In genomic region chr15:38846351-38846750, GRCh38 we compare ENCODE assay signal across 19 cellular contexts.
"Had no signal": no experiment of that assay in that cellular context is flagged by ENCODE, and none has a peak within 500 bp of the region (broad histone marks: within the 10 kb centered on the region; RNA-seq: fewer than 3 reads in every experiment).

No MANE protein-coding gene starts in this region.

- H3K9me3 Mint-ChIP-seq: activated T-cell treated with anti-CD3 and anti-CD28 coated beads, Interleukin-2, amount 50 U/mL, for 72 hours; nephron progenitor cell; stimulated activated naive CD8-positive, alpha-beta T cell treated with anti-CD3 and anti-CD28 coated beads, Interleukin-15, Interleukin-2, amounts not matched to agents 100 ng/mL and 50 ng/mL, for 24 hours had no signal

- H3K36me3 ChIP-seq: esophagus squamous epithelium, lower lobe of right lung, prostate gland, right atrium auricular region, suprapubic skin, transverse colon, vagina, WERI-Rb-1 had no signal

- H3K27ac Mint-ChIP-seq: stimulated activated naive CD8-positive, alpha-beta T cell treated with anti-CD3 and anti-CD28 coated beads, Interleukin-15, Interleukin-2, amounts not matched to agents 100 ng/mL and 50 ng/mL, for 24 hours had no signal

- H3K27ac ChIP-seq: lower lobe of right lung, prostate gland, right atrium auricular region, suprapubic skin, transverse colon, vagina, WERI-Rb-1 had no signal

- H3K4me3 Mint-ChIP-seq: activated T-cell treated with anti-CD3 and anti-CD28 coated beads, Interleukin-2, amount 50 U/mL, for 72 hours; nephron progenitor cell; stimulated activated naive CD8-positive, alpha-beta T cell treated with anti-CD3 and anti-CD28 coated beads, Interleukin-15, Interleukin-2, amounts not matched to agents 100 ng/mL and 50 ng/mL, for 24 hours had no signal

- ATAC-seq: activated T-cell treated with anti-CD3 and anti-CD28 coated beads, Interleukin-2, amount 50 U/mL, for 72 hours; lower lobe of right lung had no signal

- H3K9me3 ChIP-seq: esophagus squamous epithelium, lower lobe of right lung, prostate gland, right atrium auricular region, suprapubic skin, transverse colon, vagina had no signal

- H3K4me3 ChIP-seq: esophagus squamous epithelium, lower lobe of right lung, prostate gland, right atrium auricular region, suprapubic skin, transverse colon, vagina had no signal

- H3K4me1 ChIP-seq: lower lobe of right lung, prostate gland, right atrium auricular region, vagina had no signal

- H3K27me3 ChIP-seq: esophagus squamous epithelium, right atrium auricular region, suprapubic skin, transverse colon, vagina had no signal

- DNase-seq: activated CD4-positive, alpha-beta T cell treated with anti-CD3 and anti-CD28 coated beads for 1 hour; activated effector memory CD4-positive, alpha-beta T cell treated with anti-CD3 and anti-CD28 coated beads, Interleukin-2, amount 50 U/mL, for 16 hours; activated naive CD4-positive, alpha-beta T cell treated with anti-CD3 and anti-CD28 coated beads, Interleukin-2, amount 50 U/mL, for 16 hours; activated T-cell treated with anti-CD3 and anti-CD28 coated beads, Interleukin-2, amount 50 U/mL, for 72 hours; dermis blood vessel endothelial cell; effector memory CD4-positive, alpha-beta T cell; esophagus squamous epithelium; foreskin melanocyte; hypothalamus; lower lobe of right lung; nephron progenitor cell; occipital lobe; transverse colon; WERI-Rb-1 had no signal
